Comparison of ENCODE assay signal across 17 cellular contexts in the genomic region with DNA sequence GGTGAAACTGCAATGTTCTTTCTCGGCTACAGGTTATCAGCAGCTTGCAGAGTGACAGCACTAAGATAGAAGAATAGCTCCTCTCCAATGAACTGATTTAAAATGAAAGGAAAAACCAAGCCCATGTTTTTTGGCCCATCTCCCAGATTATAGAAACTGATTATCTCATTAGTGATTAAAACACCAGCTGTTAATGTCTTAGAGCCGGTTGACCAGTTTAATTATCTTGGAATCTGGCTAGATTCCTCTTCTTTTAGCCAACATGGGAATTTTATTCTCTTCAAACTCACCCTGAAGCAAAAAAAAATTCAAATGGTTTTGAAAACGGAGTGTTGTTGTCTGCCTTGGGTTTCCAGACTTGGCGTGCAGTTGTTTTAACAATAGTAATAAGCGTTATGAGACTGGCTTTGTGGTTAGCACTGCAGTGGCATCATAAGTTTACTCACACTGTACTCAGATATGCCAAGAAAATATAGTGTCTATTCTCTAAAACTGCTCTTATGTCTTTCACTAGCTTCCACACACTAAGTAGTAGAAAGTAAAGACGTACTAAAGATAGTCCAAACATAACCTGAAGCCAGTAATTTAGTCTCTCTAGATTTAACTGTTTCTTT.
DNase-seq lines count a peak whose midpoint lies in the region; ATAC-seq and TF ChIP-seq lines count a peak whose summit lies in the region.
"Had no signal": no experiment of that assay in that cellular context is flagged by ENCODE, and none has a peak within 500 bp of the region (broad histone marks: within the 10 kb centered on the region; RNA-seq: fewer than 3 reads in every experiment).

No MANE protein-coding gene starts in this region.

- H2AFZ ChIP-seq in SK-N-SH (ENCODE audit: low read depth) = no peak overlapping the region

- CTCF ChIA-PET in SK-N-SH (lab: Yijun Ruan, JAX) = interaction anchor here (1.2 kb wide), 3 partner anchors 15 to 318 kb away, joined by 3 to 5 read pairs (median 3); no protein-coding TSS in a partner anchor

- H3K27ac ChIP-seq in SK-N-SH (ENCODE audit: low read depth in 2 of 2, low read length in 1 of 2) = peak overlapping the region in 1 of 2 experiments; percentile 25; a peak in 1 of 4 replicates
- no peak overlapping the region for H3K27ac ChIP-seq in urinary bladder (ENCODE audit: low read depth)
- H3K27ac ChIP-seq in Peyer's patch = no peak overlapping the region
- H3K27ac ChIP-seq: A549, coronary artery, esophagus squamous epithelium, neutrophil, right lobe of liver had no signal

- POLR2A ChIA-PET in SK-N-SH (lab: Yijun Ruan, JAX) = no interaction called here

- 0 out of 4 replicates have a peak, but pooled peaks of 1 of the 2 experiments have one; percentile 26 for TF ChIP-seq EP300 in SK-N-SH (IDR thresholded peaks at IDR 0.05; ENCODE audit: borderline replicate concordance in 1 of 2, low read depth in 1 of 2, low read length in 1 of 2)

- no peaks in the 10 kb centered on the region for H3K9me2 ChIP-seq in SK-N-SH

- no peaks in the 10 kb centered on the region for H3F3A ChIP-seq in SK-N-SH (replicated peaks; ENCODE audit: insufficient read depth)

- H3K36me3 ChIP-seq in SK-N-SH (replicated peaks in 1 of 2; ENCODE audit: control insufficient read depth in 1 of 2, insufficient read depth in 2 of 2, low read length in 1 of 2) (no peaks in the 10 kb centered on the region), urinary bladder (ENCODE audit: insufficient read depth) (no peaks in the 10 kb centered on the region), Peyer's patch (no peaks in the 10 kb centered on the region)
- H3K36me3 ChIP-seq: esophagus squamous epithelium, neutrophil, right lobe of liver had no signal

- no peak for ATAC-seq in SK-N-SH treated with all-trans-retinoic acid at 6 μM for 48 hours
- ATAC-seq: A549, right lobe of liver had no signal

- no peaks in the 10 kb centered on the region for H3K9me3 ChIP-seq in SK-N-SH
- no peaks in the 10 kb centered on the region for H3K9me3 ChIP-seq in Peyer's patch
- H3K9me3 ChIP-seq: A549, esophagus squamous epithelium, neutrophil, right lobe of liver had no signal

- H3K4me3 ChIP-seq in SK-N-SH (ENCODE audit: low read depth in 2 of 2, low read length in 1 of 2) (no peak overlapping the region), urinary bladder (ENCODE audit: low read depth, low read length) (peak overlapping the region; percentile 22), Peyer's patch (no peak overlapping the region)
- H3K4me3 ChIP-seq: A549, coronary artery, right lobe of liver had no signal

- DNase-seq in SK-N-SH (no peak), RPMI7951 (ENCODE audit: low read depth) (peak; percentile 36), fibroblast of gingiva (ENCODE audit: low read depth) (peak; percentile 47), putamen (ENCODE audit: low spot score) (no peak), Peyer's patch (no peak), HuH-7.5 (ENCODE audit: low spot score) (no peak)
- DNase-seq: activated CD4-positive, alpha-beta T cell treated with anti-CD3 and anti-CD28 coated beads, Interleukin-2, amount 50 U/mL, for 1 hour; activated T-cell treated with anti-CD3 and anti-CD28 coated beads, Interleukin-2, amount 50 U/mL, for 24 hours; CD4-positive, CD25-positive, alpha-beta regulatory T cell; esophagus squamous epithelium; right lobe of liver; stimulated activated naive CD4-positive, alpha-beta T cell had no signal

- no peak overlapping the region for H3K9ac ChIP-seq in SK-N-SH

- TF ChIP-seq CTCF in SK-N-SH (IDR thresholded peaks at IDR 0.05) = no peak
- TF ChIP-seq CTCF in Peyer's patch (IDR thresholded peaks at IDR 0.05) = no peak

- H3K27me3 ChIP-seq in SK-N-SH (ENCODE audit: insufficient read depth) (no peaks in the 10 kb centered on the region), Peyer's patch (no peaks in the 10 kb centered on the region)
- H3K27me3 ChIP-seq: esophagus squamous epithelium, neutrophil, right lobe of liver had no signal

- no peak for TF ChIP-seq POLR2A in Peyer's patch (IDR thresholded peaks at IDR 0.05)

- WGBS in SK-N-SH (ENCODE audit: low lambda C conversion rate) = 41% methylated on average over 6 of the region's 6 CpGs
- WGBS in urinary bladder = 35% methylated on average over 6 of the region's 6 CpGs

- no peak; the same call in 1 of the 2 replicates for TF ChIP-seq RAD21 in SK-N-SH (IDR thresholded peaks at IDR 0.05; ENCODE audit: low read length)

- no peak overlapping the region for H3K4me2 ChIP-seq in SK-N-SH
- H3K4me2 ChIP-seq: A549 had no signal

- H3K4me1 ChIP-seq in SK-N-SH (ENCODE audit: control insufficient read depth in 1 of 2, insufficient read depth in 2 of 2, low read depth in 1 of 2, low read length in 1 of 2) = peaks cover 0 to 4% of the 10 kb centered on the region in 2 experiments; a peak in 2 of 4 replicates
- no peaks in the 10 kb centered on the region for H3K4me1 ChIP-seq in urinary bladder (ENCODE audit: insufficient read depth)
- no peaks in the 10 kb centered on the region for H3K4me1 ChIP-seq in Peyer's patch
- H3K4me1 ChIP-seq: A549, esophagus squamous epithelium, right lobe of liver had no signal

- no peaks in the 10 kb centered on the region for H4K20me1 ChIP-seq in SK-N-SH (ENCODE audit: insufficient read depth)

- H3K79me2 ChIP-seq in SK-N-SH (ENCODE audit: insufficient read depth) = no peaks in the 10 kb centered on the region

TF ChIP-seq in SK-N-SH, 30 proteins besides CTCF, POLR2A, EP300 and RAD21:
- peak; percentile 30; the same call in 1 of the 2 replicates for TF ChIP-seq GATA2 (CRISPR knock-in tag; IDR thresholded peaks at IDR 0.05)
- peak; percentile 60; the same call in 1 of the 2 replicates for TF ChIP-seq RCOR1 (IDR thresholded peaks at IDR 0.05; ENCODE audit: low read length)
- TF ChIP-seq, protein P1, sequence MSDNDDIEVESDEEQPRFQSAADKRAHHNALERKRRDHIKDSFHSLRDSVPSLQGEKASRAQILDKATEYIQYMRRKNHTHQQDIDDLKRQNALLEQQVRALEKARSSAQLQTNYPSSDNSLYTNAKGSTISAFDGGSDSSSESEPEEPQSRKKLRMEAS (IDR thresholded peaks at IDR 0.05; ENCODE audit: low read depth) = no peak
TF ChIP-seq in SK-N-SH: peak in this region for 2.

TF ChIP-seq in SK-N-SH treated with all-trans-retinoic acid at 6 μM for 48 hours, 23 proteins besides CTCF, POLR2A, EP300 and RAD21 (continues in another document):
- TF ChIP-seq RARB (CRISPR knock-in tag; IDR thresholded peaks at IDR 0.05) (no peak), GLIS3 (CRISPR knock-in tag; IDR thresholded peaks at IDR 0.05) (no peak), ESRRG (CRISPR knock-in tag; IDR thresholded peaks at IDR 0.05) (no peak), ARNTL (CRISPR knock-in tag; IDR thresholded peaks at IDR 0.05; ENCODE audit: borderline replicate concordance, low read depth) (no peak), ZNF8 (CRISPR knock-in tag; IDR thresholded peaks at IDR 0.05) (no peak), SNAI2 (CRISPR knock-in tag; IDR thresholded peaks at IDR 0.05) (no peak), ISL1 (CRISPR knock-in tag; IDR thresholded peaks at IDR 0.05) (no peak)
- TF ChIP-seq, protein P2, sequence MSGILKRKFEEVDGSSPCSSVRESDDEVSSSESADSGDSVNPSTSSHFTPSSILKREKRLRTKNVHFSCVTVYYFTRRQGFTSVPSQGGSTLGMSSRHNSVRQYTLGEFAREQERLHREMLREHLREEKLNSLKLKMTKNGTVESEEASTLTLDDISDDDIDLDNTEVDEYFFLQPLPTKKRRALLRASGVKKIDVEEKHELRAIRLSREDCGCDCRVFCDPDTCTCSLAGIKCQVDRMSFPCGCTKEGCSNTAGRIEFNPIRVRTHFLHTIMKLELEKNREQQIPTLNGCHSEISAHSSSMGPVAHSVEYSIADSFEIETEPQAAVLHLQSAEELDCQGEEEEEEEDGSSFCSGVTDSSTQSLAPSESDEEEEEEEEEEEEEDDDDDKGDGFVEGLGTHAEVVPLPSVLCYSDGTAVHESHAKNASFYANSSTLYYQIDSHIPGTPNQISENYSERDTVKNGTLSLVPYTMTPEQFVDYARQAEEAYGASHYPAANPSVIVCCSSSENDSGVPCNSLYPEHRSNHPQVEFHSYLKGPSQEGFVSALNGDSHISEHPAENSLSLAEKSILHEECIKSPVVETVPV (CRISPR knock-in tag; IDR thresholded peaks at IDR 0.05) = no peak
- TF ChIP-seq, protein P3, sequence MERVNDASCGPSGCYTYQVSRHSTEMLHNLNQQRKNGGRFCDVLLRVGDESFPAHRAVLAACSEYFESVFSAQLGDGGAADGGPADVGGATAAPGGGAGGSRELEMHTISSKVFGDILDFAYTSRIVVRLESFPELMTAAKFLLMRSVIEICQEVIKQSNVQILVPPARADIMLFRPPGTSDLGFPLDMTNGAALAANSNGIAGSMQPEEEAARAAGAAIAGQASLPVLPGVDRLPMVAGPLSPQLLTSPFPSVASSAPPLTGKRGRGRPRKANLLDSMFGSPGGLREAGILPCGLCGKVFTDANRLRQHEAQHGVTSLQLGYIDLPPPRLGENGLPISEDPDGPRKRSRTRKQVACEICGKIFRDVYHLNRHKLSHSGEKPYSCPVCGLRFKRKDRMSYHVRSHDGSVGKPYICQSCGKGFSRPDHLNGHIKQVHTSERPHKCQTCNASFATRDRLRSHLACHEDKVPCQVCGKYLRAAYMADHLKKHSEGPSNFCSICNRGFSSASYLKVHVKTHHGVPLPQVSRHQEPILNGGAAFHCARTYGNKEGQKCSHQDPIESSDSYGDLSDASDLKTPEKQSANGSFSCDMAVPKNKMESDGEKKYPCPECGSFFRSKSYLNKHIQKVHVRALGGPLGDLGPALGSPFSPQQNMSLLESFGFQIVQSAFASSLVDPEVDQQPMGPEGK (CRISPR knock-in tag; IDR thresholded peaks at IDR 0.05; ENCODE audit: borderline replicate concordance) = no peak

Comparison
In these comparisons a context has a peak if more than half of its experiments do, and no peak if none do; other contexts are left out.
1. DNase-seq: peak in RPMI7951 (single experiment) and fibroblast of gingiva (single experiment); none in SK-N-SH (single experiment), putamen (single experiment), Peyer's patch (0 of 3) and HuH-7.5 (single experiment).